ENCODE assay signal across 27 cellular contexts in the genomic region with DNA sequence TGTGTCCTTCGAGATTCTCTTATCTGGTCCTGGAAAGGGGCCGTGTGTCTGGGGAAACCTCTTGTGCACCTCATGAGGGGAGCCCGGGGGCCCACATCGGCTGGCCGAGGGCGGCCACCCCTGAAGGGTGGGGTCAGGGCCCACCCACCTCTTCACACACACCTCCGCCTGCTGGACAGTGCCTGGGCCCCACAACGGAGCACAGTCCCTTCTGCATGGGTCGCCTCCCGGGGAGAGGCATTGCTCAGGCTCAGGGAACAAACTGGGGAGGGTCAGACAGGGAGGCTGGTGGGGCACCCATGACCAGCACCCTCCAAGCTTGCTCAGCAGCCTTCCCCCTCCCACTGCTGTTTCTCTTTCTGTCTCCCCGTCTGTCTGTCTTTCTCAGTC. TPM values are rescaled to one million over a fixed set of nuclear protein-coding genes. Genes with fewer than 3 reads are reported as not detected.
DNase-seq lines count a peak whose midpoint lies in the region; ATAC-seq, FAIRE-seq and TF ChIP-seq lines count a peak whose summit lies in the region.
"Had no signal": no experiment of that assay in that cellular context is flagged by ENCODE, and none has a peak within 500 bp of the region (broad histone marks: within the 10 kb centered on the region; RNA-seq: fewer than 3 reads in every experiment).

No MANE protein-coding gene starts in this region.

- WGBS in K562 (ENCODE audit: insufficient coverage, low coverage, missing lambda C conversion rate): 9% methylated on average over 10 of the region's 11 CpGs
- WGBS in psoas muscle, 3 donors: 63 to 67% (median 65%) methylated on average over 10 to 11 of the region's 11 CpGs

- H3K9me1 ChIP-seq in K562 (ENCODE audit: control insufficient read depth, insufficient read depth, low read length): no peaks in the 10 kb centered on the region

- no peak overlapping the region for H3K27ac Mint-ChIP-seq in natural killer cell treated with Interleukin-12 subunit alpha and Interleukin-12 subunit beta and Interleukin-15 and Interleukin-18, amount 100 ng/mL, for 72 hours
- H3K27ac Mint-ChIP-seq: activated CD4-positive, alpha-beta T cell treated with anti-CD3 and anti-CD28 coated beads for 36 hours; GM23338 had no signal

- POLR2A ChIA-PET in HEK293 (lab: Yijun Ruan, JAX): interaction anchor here (1.9 kb wide), 2 partner anchors 28 to 81 kb away, joined by 6 read pairs; partner anchors contain the start of genes CCDC127, PDCD6 and SDHA
- POLR2A ChIA-PET in K562 (lab: Yijun Ruan, JAX): no interaction called here
- POLR2A ChIA-PET in RWPE1 (lab: Yijun Ruan, JAX; ENCODE audit: low non-redundant PET): no interaction called here

- no peak overlapping the region for H3K4me2 ChIP-seq in K562 (ENCODE audit: insufficient read depth, low read length)
- H3K4me2 ChIP-seq: GM23338, hepatocyte had no signal

- H3K4me3 ChIP-seq in HEK293 (ENCODE audit: low read depth, low read length) (no peak overlapping the region), K562 (no peak overlapping the region), psoas muscle (no peak overlapping the region)
- H3K4me3 ChIP-seq: body of pancreas, GM23338, hepatocyte, ovary, right lobe of liver, SK-N-MC had no signal

- H3K9me3 Mint-ChIP-seq in natural killer cell treated with Interleukin-12 subunit alpha and Interleukin-12 subunit beta and Interleukin-15 and Interleukin-18, amount 100 ng/mL, for 72 hours: no peaks in the 10 kb centered on the region
- H3K9me3 Mint-ChIP-seq: GM23338 had no signal

- intact Hi-C loops in K562 (cut with micrococcal nuclease): loop anchor here (5.0 kb wide), 1 partner anchor 247 kb away; no protein-coding TSS in a partner anchor
- intact Hi-C loops in psoas muscle (cut with DNase I): loop anchor here in 1 of 2 donors (5.0 kb wide), 2 partner anchors 32 to 127 kb away; no protein-coding TSS in a partner anchor

- ATAC-seq in K562 (0 out of 3 replicates have a peak, but pooled peaks have one; percentile 6), psoas muscle (no peak)
- ATAC-seq in natural killer cell treated with Interleukin-12 subunit alpha and Interleukin-12 subunit beta and Interleukin-15 and Interleukin-18, amount 100 ng/mL, for 72 hours: no peak
- ATAC-seq: body of pancreas; GM23338; naive thymus-derived CD4-positive, alpha-beta T cell; right lobe of liver had no signal

- H3K27me3 ChIP-seq in K562 (ENCODE audit: control insufficient read depth in 2 of 2, insufficient read depth in 2 of 2, low read length in 2 of 2) (peaks cover 44 to 93% of the 10 kb centered on the region in 2 experiments), psoas muscle (ENCODE audit: insufficient read depth in 3 of 3, low read length in 2 of 3) (no peaks in the 10 kb centered on the region)
- H3K27me3 ChIP-seq: body of pancreas, hepatocyte, ovary, right lobe of liver had no signal

- TF ChIP-seq RAD21 in K562 (CRISPR knock-in tag; conservative IDR thresholded peaks at IDR 0.05 in 1 of 2, IDR thresholded peaks at IDR 0.05 in 1 of 2): no peak

- in situ Hi-C loops in K562 (cut with MboI): no loop called here

- H3K27ac ChIP-seq in C4-2B (peak overlapping the region; percentile 62; the same call in 1 of the 2 replicates), HEK293 (ENCODE audit: extremely low read depth, low read depth, low read length) (no peak overlapping the region), K562 (ENCODE audit: extremely low read depth, low read depth, low read length) (no peak overlapping the region), psoas muscle (peak overlapping the region; percentile 97), RWPE1 (no peak overlapping the region)
- H3K27ac ChIP-seq: body of pancreas, hepatocyte, ovary, right lobe of liver, SK-N-MC had no signal

- H3K36me3 ChIP-seq in HEK293 (ENCODE audit: control insufficient read depth in 2 of 2, insufficient read depth in 1 of 2, low read length in 2 of 2) (no peaks in the 10 kb centered on the region), K562 (ENCODE audit: control insufficient read depth, insufficient read depth, low read length) (no peaks in the 10 kb centered on the region), psoas muscle (ENCODE audit: insufficient read depth in 1 of 2, low read depth in 1 of 2) (no peaks in the 10 kb centered on the region)
- H3K36me3 ChIP-seq: ovary, right lobe of liver, stomach, tibial artery had no signal

- CTCF ChIA-PET in HEK293 (lab: Yijun Ruan, JAX) (no interaction called here), K562 (lab: Yijun Ruan, JAX; ENCODE audit: low intra/inter-chr PET ratio) (no interaction called here), RWPE1 (lab: Yijun Ruan, JAX) (no interaction called here)

- H3K27me3 Mint-ChIP-seq in natural killer cell treated with Interleukin-12 subunit alpha and Interleukin-12 subunit beta and Interleukin-15 and Interleukin-18, amount 100 ng/mL, for 72 hours: peaks cover 0 to 4% of the 10 kb centered on the region in 2 donors

- BruUV-seq in K562 (replicated peaks; lab: Mats Ljungman, UMichigan): no TSS peak

- H3K4me1 ChIP-seq in HEK293 (ENCODE audit: control insufficient read depth, insufficient read depth, low read length): peaks cover 4% of the 10 kb centered on the region
- peaks cover 0 to 66% of the 10 kb centered on the region in 2 experiments; a peak in 2 of 5 replicates for H3K4me1 ChIP-seq in K562 (replicated peaks in 1 of 2; ENCODE audit: control insufficient read depth in 2 of 2, insufficient read depth in 2 of 2, low read length in 2 of 2)
- peaks cover 49% of the 10 kb centered on the region for H3K4me1 ChIP-seq in psoas muscle

- no peaks in the 10 kb centered on the region for H3K36me3 Mint-ChIP-seq in natural killer cell treated with Interleukin-12 subunit alpha and Interleukin-12 subunit beta and Interleukin-15 and Interleukin-18, amount 100 ng/mL, for 72 hours
- H3K36me3 Mint-ChIP-seq: CD4-positive, alpha-beta memory T cell; naive thymus-derived CD4-positive, alpha-beta T cell had no signal

- no peak for FAIRE-seq in K562 (lab: Jason Lieb, UNC)

- no peak for TF ChIP-seq EP300 in K562 (IDR thresholded peaks at IDR 0.05; ENCODE audit: low read length)

- H3K79me2 ChIP-seq in K562 (ENCODE audit: control insufficient read depth, insufficient read depth, low read length): no peaks in the 10 kb centered on the region
- H3K79me2 ChIP-seq: hepatocyte had no signal

- H4K20me1 ChIP-seq in K562 (replicated peaks; ENCODE audit: control insufficient read depth, insufficient read depth, low read length): peaks cover 32% of the 10 kb centered on the region

- no peaks in the 10 kb centered on the region for H3K9me3 ChIP-seq in HEK293 (ENCODE audit: control insufficient read depth, insufficient read depth, low read depth, low read length)
- no peaks in the 10 kb centered on the region for H3K9me3 ChIP-seq in K562 (replicated peaks; ENCODE audit: control insufficient read depth, insufficient read depth, low read depth, low read length)
- no peaks in the 10 kb centered on the region for H3K9me3 ChIP-seq in psoas muscle
- H3K9me3 ChIP-seq: body of pancreas, ovary, right lobe of liver, stomach, tibial artery had no signal

- no peak overlapping the region for H2AFZ ChIP-seq in K562 (ENCODE audit: low read depth, low read length)
- H2AFZ ChIP-seq: GM23338, hepatocyte had no signal

- H3K9ac ChIP-seq in K562 (ENCODE audit: insufficient read depth in 1 of 2, low read depth in 2 of 2, low read length in 2 of 2): no peak overlapping the region

- H3K4me3 Mint-ChIP-seq in natural killer cell treated with Interleukin-12 subunit alpha and Interleukin-12 subunit beta and Interleukin-15 and Interleukin-18, amount 100 ng/mL, for 72 hours: no peak overlapping the region
- H3K4me3 Mint-ChIP-seq: activated CD4-positive, alpha-beta T cell treated with anti-CD3 and anti-CD28 coated beads for 36 hours; CD4-positive, alpha-beta memory T cell; GM23338 had no signal

- peak in 3 of 4 experiments; percentile 36 to 51 (median 49) for DNase-seq in K562 (ENCODE audit: extremely low read depth in 1 of 4, low spot score in 3 of 4)
- peak in 1 of 2 donors; percentile 11 for DNase-seq in psoas muscle
- DNase-seq in RWPE1 (ENCODE audit: low spot score): no peak
- DNase-seq in NCI-H748 treated with DMSO at 0.1 percent for 48 hours (lab: John Stamatoyannopoulos, UW): no peak
- DNase-seq in natural killer cell treated with Interleukin-12 subunit alpha and Interleukin-12 subunit beta and Interleukin-15 and Interleukin-18, amount 100 ng/mL, for 72 hours (ENCODE audit: low spot score): no peak
- DNase-seq: activated CD4-positive, alpha-beta T cell treated with anti-CD3 and anti-CD28 coated beads for 36 hours; body of pancreas; CD4-positive, alpha-beta memory T cell; effector CD8-positive, alpha-beta T cell; Karpas-422; naive thymus-derived CD4-positive, alpha-beta T cell; NCI-H1694; NCI-H2171; NCI-H524; stomach; T-helper 2 cell had no signal

- peaks cover 0 to 7% of the 10 kb centered on the region in 2 donors for H3K4me1 Mint-ChIP-seq in natural killer cell treated with Interleukin-12 subunit alpha and Interleukin-12 subunit beta and Interleukin-15 and Interleukin-18, amount 100 ng/mL, for 72 hours (ENCODE audit: low read depth in 2 of 2)

- TF ChIP-seq CTCF in C4-2B (conservative IDR thresholded peaks at IDR 0.05) (no peak), HEK293 (tag by site-specific recombination; IDR thresholded peaks at IDR 0.05) (no peak), K562 (IDR thresholded peaks at IDR 0.05 in 2 of 3, conservative IDR thresholded peaks at IDR 0.05 in 1 of 3; ENCODE audit: insufficient read depth in 2 of 3, low read depth in 1 of 3, low read length in 3 of 3) (no peak), psoas muscle (IDR thresholded peaks at IDR 0.05) (no peak), RWPE1 (conservative IDR thresholded peaks at IDR 0.05; ENCODE audit: low read depth) (no peak)

- no peak for TF ChIP-seq POLR2A in K562 (conservative IDR thresholded peaks at IDR 0.05)

RNA-seq across cellular contexts. Expression of gene LRRC14B, which starts 1.3 kb away (rescaled TPM):
- not detected in 2 replicates for total RNA-seq in K562 (2011; cell fraction: chromatin; rRNA removed; ENCODE audit: low replicate concordance)
- total RNA-seq in K562 (2011; cell fraction: nucleolus; rRNA removed): not detected in 2 replicates
- total RNA-seq in K562 (2011; cell fraction: nucleoplasm; rRNA removed): not detected in 2 replicates
- total RNA-seq in K562 (2014; rRNA removed): not detected in 2 replicates
- not detected in 2 replicates for total RNA-seq in K562 (2014; rRNA removed; fragmentation: Illumina TruSeq; extraction: Trizol)
- total RNA-seq in K562 (2015; rRNA removed; fragmentation: Illumina TruSeq; extraction: Trizol): not detected in 2 replicates
- not detected in 2 replicates for total RNA-seq in K562 (2021)
- polyA plus RNA-seq in K562 (2011; rRNA removed): not detected in 2 replicates
- polyA plus RNA-seq in K562 (2011; cell fraction: cytosol; rRNA removed): not detected in 2 replicates
- not detected in 2 replicates for polyA plus RNA-seq in K562 (2011; cell fraction: nucleus; rRNA removed)
- polyA plus RNA-seq in K562 (2012): not detected in 2 replicates
- polyA plus RNA-seq in K562 (2014; fragmentation: Illumina TruSeq; extraction: Trizol): not detected in 2 replicates
- not detected for polyA plus RNA-seq in K562 (2014; fragmentation: Nextera tagmentation; extraction: Ambion mirVana)
- not detected in 2 replicates for polyA plus RNA-seq in K562 (2014; rRNA removed)
- not detected in 2 replicates for polyA minus RNA-seq in K562 (2011; rRNA and poly(A)+ RNA removed)
- not detected in 2 replicates for polyA minus RNA-seq in K562 (2011; cell fraction: cytosol; rRNA and poly(A)+ RNA removed)
- not detected in 2 replicates for polyA minus RNA-seq in K562 (2011; cell fraction: nucleus; rRNA and poly(A)+ RNA removed)
- total RNA-seq in psoas muscle: 10 to 100 TPM in 1 of 4 donors, 1 to 10 TPM in 3; 1.3 to 13.4 (median 9.0) TPM
- polyA plus RNA-seq in psoas muscle: 10 to 100 TPM in 2 of 3 donors, under 1 TPM in 1; 0.42 to 15.5 (median 14.5) TPM
- not detected for total RNA-seq in natural killer cell treated with Interleukin-12 subunit alpha and Interleukin-12 subunit beta and Interleukin-15 and Interleukin-18, amount 100 ng/mL, for 72 hours
- total RNA-seq: body of pancreas; CD4-positive, alpha-beta memory T cell; epithelial cell of proximal tubule; fibroblast of villous mesenchyme; GM23338; hepatocyte; left lobe of liver; naive thymus-derived CD4-positive, alpha-beta T cell; right lobe of liver had no signal
- polyA plus RNA-seq: GM23338 had no signal

RNA-seq across cellular contexts. Expression of gene CCDC127, which starts 28.0 kb away (rescaled TPM):
- 14.4 and 16.8 TPM in 2 replicates for total RNA-seq in K562 (2011; cell fraction: chromatin; rRNA removed; ENCODE audit: low replicate concordance)
- total RNA-seq in K562 (2011; cell fraction: nucleolus; rRNA removed): 9.2 and 9.5 TPM in 2 replicates
- total RNA-seq in K562 (2011; cell fraction: nucleoplasm; rRNA removed): 12.6 and 16.5 TPM in 2 replicates
- total RNA-seq in K562 (2014; rRNA removed) (3.1 and 3.8 TPM in 2 replicates), K562 (2014; rRNA removed; fragmentation: Illumina TruSeq; extraction: Trizol) (3.2 and 3.6 TPM in 2 replicates), K562 (2015; rRNA removed; fragmentation: Illumina TruSeq; extraction: Trizol) (3.2 and 3.8 TPM in 2 replicates), K562 (2021) (4.3 and 4.5 TPM in 2 replicates), psoas muscle (1 to 10 TPM; 6.9 to 9.6 (median 7.4) TPM)
- polyA plus RNA-seq in K562 (2011; rRNA removed) (3.0 and 4.1 TPM in 2 replicates), K562 (2014; fragmentation: Illumina TruSeq; extraction: Trizol) (2.7 and 2.9 TPM in 2 replicates), K562 (2014; fragmentation: Nextera tagmentation; extraction: Ambion mirVana) (1 to 10 TPM; 4.4 to 4.5 TPM), K562 (2014; rRNA removed) (2.8 and 4.2 TPM in 2 replicates), psoas muscle (10 to 100 TPM in 1 of 3 donors, 1 to 10 TPM in 2; 4.1 to 11.2 (median 5.5) TPM)
- 2.8 and 3.1 TPM in 2 replicates for polyA plus RNA-seq in K562 (2011; cell fraction: cytosol; rRNA removed)
- polyA plus RNA-seq in K562 (2011; cell fraction: nucleus; rRNA removed): 4.0 and 4.3 TPM in 2 replicates
- 3.4 and 4.8 TPM in 2 replicates for polyA plus RNA-seq in K562 (2012)
- 3.9 and 4.0 TPM in 2 replicates for polyA minus RNA-seq in K562 (2011; rRNA and poly(A)+ RNA removed)
- 1.1 and 3.1 TPM in 2 replicates for polyA minus RNA-seq in K562 (2011; cell fraction: cytosol; rRNA and poly(A)+ RNA removed)
- polyA minus RNA-seq in K562 (2011; cell fraction: nucleus; rRNA and poly(A)+ RNA removed): 6.7 and 9.2 TPM in 2 replicates
- total RNA-seq in natural killer cell treated with Interleukin-12 subunit alpha and Interleukin-12 subunit beta and Interleukin-15 and Interleukin-18, amount 100 ng/mL, for 72 hours: 1 to 10 TPM; 4.3 to 9.1 TPM

RNA-seq across cellular contexts. Expression of gene SDHA, which starts 28.1 kb away (rescaled TPM):
- 341 and 368 TPM in 2 replicates for total RNA-seq in K562 (2011; cell fraction: chromatin; rRNA removed; ENCODE audit: low replicate concordance)
- total RNA-seq in K562 (2011; cell fraction: nucleolus; rRNA removed): 192 and 207 TPM in 2 replicates
- total RNA-seq in K562 (2011; cell fraction: nucleoplasm; rRNA removed): 270 and 283 TPM in 2 replicates
- total RNA-seq in K562 (2014; rRNA removed) (103 and 146 TPM in 2 replicates), K562 (2014; rRNA removed; fragmentation: Illumina TruSeq; extraction: Trizol) (130 TPM in 2 replicates), K562 (2015; rRNA removed; fragmentation: Illumina TruSeq; extraction: Trizol) (113 and 115 TPM in 2 replicates), K562 (2021) (185 and 191 TPM in 2 replicates), psoas muscle (100 to 1,000 TPM; 269 to 363 (median 314) TPM)
- polyA plus RNA-seq in K562 (2011; rRNA removed) (130 and 203 TPM in 2 replicates), K562 (2014; fragmentation: Illumina TruSeq; extraction: Trizol) (146 and 152 TPM in 2 replicates), K562 (2014; fragmentation: Nextera tagmentation; extraction: Ambion mirVana) (100 to 1,000 TPM in 1 of 2 experiments, 10 to 100 TPM in 1; 82.9 to 136 TPM), K562 (2014; rRNA removed) (112 and 118 TPM in 2 replicates), psoas muscle (100 to 1,000 TPM; 160 to 205 (median 205) TPM)
- 161 and 178 TPM in 2 replicates for polyA plus RNA-seq in K562 (2011; cell fraction: cytosol; rRNA removed)
- 237 and 251 TPM in 2 replicates for polyA plus RNA-seq in K562 (2011; cell fraction: nucleus; rRNA removed)
- 132 and 206 TPM in 2 replicates for polyA plus RNA-seq in K562 (2012)
- 238 and 274 TPM in 2 replicates for polyA minus RNA-seq in K562 (2011; rRNA and poly(A)+ RNA removed)
- polyA minus RNA-seq in K562 (2011; cell fraction: cytosol; rRNA and poly(A)+ RNA removed): 120 and 160 TPM in 2 replicates
- 141 and 182 TPM in 2 replicates for polyA minus RNA-seq in K562 (2011; cell fraction: nucleus; rRNA and poly(A)+ RNA removed)
- total RNA-seq in natural killer cell treated with Interleukin-12 subunit alpha and Interleukin-12 subunit beta and Interleukin-15 and Interleukin-18, amount 100 ng/mL, for 72 hours: 100 to 1,000 TPM; 121 to 130 TPM

Comparison
In these comparisons a context has a peak if more than half of its experiments do, and no peak if none do; other contexts are left out.
1. H3K27ac ChIP-seq: peak in C4-2B (single experiment) and psoas muscle (single experiment); none in HEK293 (single experiment), K562 (single experiment) and RWPE1 (single experiment).
2. DNase-seq: peak in K562 (3 of 4); none in RWPE1 (single experiment), NCI-H748 treated with DMSO at 0.1 percent for 48 hours (single experiment) and natural killer cell treated with Interleukin-12 subunit alpha and Interleukin-12 subunit beta and Interleukin-15 and Interleukin-18, amount 100 ng/mL, for 72 hours (single experiment).